1 cellular context compared by ENCODE assay signal in the genomic region with DNA sequence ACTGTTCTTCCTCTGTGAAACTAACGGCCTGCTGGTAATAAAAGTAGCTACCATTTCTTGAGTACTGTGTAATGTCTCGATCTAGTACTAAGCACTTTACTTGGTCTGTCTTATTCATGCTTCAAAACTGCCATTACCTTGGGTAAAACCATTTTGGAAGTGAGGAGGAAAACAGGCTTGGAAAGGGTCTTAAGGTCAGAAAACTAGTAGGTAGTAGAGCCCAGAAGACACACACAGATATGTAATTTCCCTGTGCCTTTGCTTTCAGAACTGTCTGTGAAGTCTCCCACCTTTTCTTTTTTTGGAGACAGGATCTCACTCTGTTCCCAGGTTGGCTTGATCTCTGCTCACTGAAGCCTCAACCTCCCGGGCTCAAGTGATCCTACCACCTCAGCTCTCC.
A peak's percentile ranks its signal among the peaks of the same experiment; 100 is the strongest.
TF ChIP-seq lines count a peak whose summit lies in the region.

No MANE protein-coding gene starts in this region.

TF ChIP-seq in HepG2, 621 proteins besides CTCF, POLR2A, EP300 and RAD21:
- no peak for TF ChIP-seq SRY (CRISPR knock-in tag; IDR thresholded peaks at IDR 0.05)
- peak; percentile 50; the same call in 1 of the 2 replicates for TF ChIP-seq POLR2G (IDR thresholded peaks at IDR 0.05; ENCODE audit: low read depth, low read length)
- TF ChIP-seq SALL1 (CRISPR knock-in tag; IDR thresholded peaks at IDR 0.05): no peak
- no peak for TF ChIP-seq KDM1A (CRISPR knock-in tag; IDR thresholded peaks at IDR 0.05)
- TF ChIP-seq, protein P1, sequence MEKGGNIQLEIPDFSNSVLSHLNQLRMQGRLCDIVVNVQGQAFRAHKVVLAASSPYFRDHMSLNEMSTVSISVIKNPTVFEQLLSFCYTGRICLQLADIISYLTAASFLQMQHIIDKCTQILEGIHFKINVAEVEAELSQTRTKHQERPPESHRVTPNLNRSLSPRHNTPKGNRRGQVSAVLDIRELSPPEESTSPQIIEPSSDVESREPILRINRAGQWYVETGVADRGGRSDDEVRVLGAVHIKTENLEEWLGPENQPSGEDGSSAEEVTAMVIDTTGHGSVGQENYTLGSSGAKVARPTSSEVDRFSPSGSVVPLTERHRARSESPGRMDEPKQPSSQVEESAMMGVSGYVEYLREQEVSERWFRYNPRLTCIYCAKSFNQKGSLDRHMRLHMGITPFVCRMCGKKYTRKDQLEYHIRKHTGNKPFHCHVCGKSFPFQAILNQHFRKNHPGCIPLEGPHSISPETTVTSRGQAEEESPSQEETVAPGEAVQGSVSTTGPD (CRISPR knock-in tag; IDR thresholded peaks at IDR 0.05): no peak
- TF ChIP-seq, protein P2, sequence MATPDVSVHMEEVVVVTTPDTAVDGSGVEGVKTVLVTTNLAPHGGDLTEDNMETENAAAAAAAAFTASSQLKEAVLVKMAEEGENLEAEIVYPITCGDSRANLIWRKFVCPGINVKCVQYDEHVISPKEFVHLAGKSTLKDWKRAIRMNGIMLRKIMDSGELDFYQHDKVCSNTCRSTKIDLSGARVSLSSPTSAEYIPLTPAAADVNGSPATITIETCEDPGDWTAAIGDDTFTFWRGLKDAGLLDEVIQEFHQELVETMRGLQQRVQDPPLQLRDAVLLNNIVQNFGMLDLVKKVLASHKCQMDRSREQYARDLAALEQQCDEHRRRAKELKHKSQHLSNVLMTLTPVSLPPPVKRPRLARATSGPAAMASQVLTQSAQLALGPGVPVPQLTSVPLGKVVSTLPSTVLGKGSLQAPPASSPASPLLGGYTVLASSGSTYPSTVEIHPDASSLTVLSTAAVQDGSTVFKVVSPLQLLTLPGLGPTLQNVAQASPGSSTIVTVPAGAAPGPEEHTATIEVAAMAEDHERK (CRISPR knock-in tag; IDR thresholded peaks at IDR 0.05; ENCODE audit: low read depth): no peak
- TF ChIP-seq, protein P3, sequence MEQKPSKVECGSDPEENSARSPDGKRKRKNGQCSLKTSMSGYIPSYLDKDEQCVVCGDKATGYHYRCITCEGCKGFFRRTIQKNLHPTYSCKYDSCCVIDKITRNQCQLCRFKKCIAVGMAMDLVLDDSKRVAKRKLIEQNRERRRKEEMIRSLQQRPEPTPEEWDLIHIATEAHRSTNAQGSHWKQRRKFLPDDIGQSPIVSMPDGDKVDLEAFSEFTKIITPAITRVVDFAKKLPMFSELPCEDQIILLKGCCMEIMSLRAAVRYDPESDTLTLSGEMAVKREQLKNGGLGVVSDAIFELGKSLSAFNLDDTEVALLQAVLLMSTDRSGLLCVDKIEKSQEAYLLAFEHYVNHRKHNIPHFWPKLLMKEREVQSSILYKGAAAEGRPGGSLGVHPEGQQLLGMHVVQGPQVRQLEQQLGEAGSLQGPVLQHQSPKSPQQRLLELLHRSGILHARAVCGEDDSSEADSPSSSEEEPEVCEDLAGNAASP (CRISPR knock-in tag; IDR thresholded peaks at IDR 0.05; ENCODE audit: borderline replicate concordance): no peak
- no peak for TF ChIP-seq SRSF1 (optimal IDR thresholded peaks at IDR 0.05; ENCODE audit: low read depth, low read length)
- no peak for TF ChIP-seq YEATS2 (CRISPR knock-in tag; IDR thresholded peaks at IDR 0.05; ENCODE audit: borderline replicate concordance)
- TF ChIP-seq U2AF2 (IDR thresholded peaks at IDR 0.05; ENCODE audit: low read depth, low read length): no peak
- TF ChIP-seq SRF (IDR thresholded peaks at IDR 0.05; ENCODE audit: low read depth, low read length): no peak
- no peak for TF ChIP-seq ZNF737 (CRISPR knock-in tag; IDR thresholded peaks at IDR 0.05; ENCODE audit: borderline replicate concordance)
- no peak for TF ChIP-seq SATB2 (CRISPR knock-in tag; IDR thresholded peaks at IDR 0.05)
- TF ChIP-seq NFRKB (IDR thresholded peaks at IDR 0.05): no peak
- TF ChIP-seq RBFOX2 (IDR thresholded peaks at IDR 0.05; ENCODE audit: low read depth, low read length): 0 out of 2 replicates have a peak, but pooled peaks have one; percentile 37
- no peak for TF ChIP-seq ZNF777 (CRISPR knock-in tag; IDR thresholded peaks at IDR 0.05)
- TF ChIP-seq NFKBIZ (CRISPR knock-in tag; IDR thresholded peaks at IDR 0.05): no peak
- peak; percentile 14; the same call in 1 of the 2 replicates for TF ChIP-seq POLR2AphosphoS5 (IDR thresholded peaks at IDR 0.05; ENCODE audit: low read depth, low read length)
- no peak for TF ChIP-seq BRD4 (CRISPR knock-in tag; IDR thresholded peaks at IDR 0.05)
